ENCODE assay signal across 24 cellular contexts in genomic region chr11:4167758-4168157, GRCh38.
"Had no signal": no experiment of that assay in that cellular context is flagged by ENCODE, and none has a peak within 500 bp of the region (broad histone marks: within the 10 kb centered on the region; RNA-seq: fewer than 3 reads in every experiment).

No MANE protein-coding gene starts in this region.

- H3K27me3 Mint-ChIP-seq: activated CD4-positive, alpha-beta memory T cell treated with anti-CD3 and anti-CD28 coated beads for 36 hours had no signal

- H3K36me3 ChIP-seq: brain microvascular endothelial cell, cardiac muscle cell had no signal

- H3K4me1 Mint-ChIP-seq: activated CD4-positive, alpha-beta T cell treated with anti-CD3 and anti-CD28 coated beads, Interleukin-2, amount 10 ng/mL, durations not matched to agents 7 days and 5 days; WTC11 had no signal

- H3K36me3 Mint-ChIP-seq: activated CD4-positive, alpha-beta memory T cell treated with anti-CD3 and anti-CD28 coated beads for 36 hours had no signal

- H3K4me3 Mint-ChIP-seq: activated CD4-positive, alpha-beta memory T cell treated with anti-CD3 and anti-CD28 coated beads for 36 hours; activated CD4-positive, alpha-beta T cell treated with anti-CD3 and anti-CD28 coated beads, Interleukin-2, amount 10 ng/mL, durations not matched to agents 7 days and 5 days; activated T-cell treated with anti-CD3 and anti-CD28 coated beads, Interleukin-2, amount 50 U/mL, for 72 hours; T-helper 1 cell treated with Interleukin-12 subunit alpha and Interleukin-12 subunit beta and Interleukin-4 antibody, amounts not matched to agents 30 μg/mL and 1 μg/mL, for 36 hours; WTC11 had no signal

- DNase-seq: activated CD4-positive, alpha-beta memory T cell treated with anti-CD3 and anti-CD28 coated beads for 36 hours; activated CD4-positive, alpha-beta T cell treated with anti-CD3 and anti-CD28 coated beads, Interleukin-2, amount 10 ng/mL, durations not matched to agents 7 days and 5 days; activated CD4-positive, CD25-positive, alpha-beta regulatory T cell treated with anti-CD3 and anti-CD28 coated beads, Interleukin-2, amount 50 U/mL, for 72 hours; activated CD8-positive, alpha-beta memory T cell treated with anti-CD3 and anti-CD28 coated beads, Interleukin-2, amount 50 U/mL, for 4 hours; activated naive CD4-positive, alpha-beta T cell treated with anti-CD3 and anti-CD28 coated beads, Interleukin-2, amount 50 U/mL, for 16 hours; activated T-cell treated with anti-CD3 and anti-CD28 coated beads, Interleukin-2, amount 50 U/mL, for 72 hours; amygdala; brain microvascular endothelial cell; Karpas-422; MM.1S; NCI-H1105; NCI-H1436; NCI-H1694 treated with DMSO at 0.1 percent for 48 hours; NCI-H2029 treated with DMSO at 0.1 percent for 48 hours; NCI-H345; NCI-H510A; NCI-H526 treated with DMSO at 0.1 percent for 48 hours; NCI-H82; SHP77 treated with DMSO at 0.1 percent for 48 hours had no signal

- H3K27me3 ChIP-seq: brain microvascular endothelial cell, cardiac muscle cell had no signal

- H3K9me3 Mint-ChIP-seq: activated CD4-positive, alpha-beta T cell treated with anti-CD3 and anti-CD28 coated beads, Interleukin-2, amount 10 ng/mL, durations not matched to agents 7 days and 5 days; activated T-cell treated with anti-CD3 and anti-CD28 coated beads, Interleukin-2, amount 50 U/mL, for 72 hours; activated T-helper 2 cell treated with anti-CD3 and anti-CD28 coated beads, Interferon-gamma antibody, Interleukin-2, Interleukin-4, amounts not matched to agents 10 μg/mL and 5 μg/mL and 100 μg/mL, durations not matched to agents 14 hours and 24 hours and 36 hours; T-helper 1 cell treated with Interleukin-12 subunit alpha and Interleukin-12 subunit beta and Interleukin-4 antibody, amounts not matched to agents 30 μg/mL and 1 μg/mL, for 36 hours had no signal

- H3K27ac ChIP-seq: brain microvascular endothelial cell, cardiac muscle cell had no signal

- H3K27ac Mint-ChIP-seq: activated CD4-positive, alpha-beta memory T cell treated with anti-CD3 and anti-CD28 coated beads for 36 hours; activated CD4-positive, alpha-beta T cell treated with anti-CD3 and anti-CD28 coated beads, Interleukin-2, amount 10 ng/mL, durations not matched to agents 7 days and 5 days; activated T-cell treated with anti-CD3 and anti-CD28 coated beads, Interleukin-2, amount 50 U/mL, for 72 hours; activated T-helper 2 cell treated with anti-CD3 and anti-CD28 coated beads, Interferon-gamma antibody, Interleukin-2, Interleukin-4, amounts not matched to agents 10 μg/mL and 5 μg/mL and 100 μg/mL, durations not matched to agents 14 hours and 24 hours and 36 hours; T-helper 1 cell treated with Interleukin-12 subunit alpha and Interleukin-12 subunit beta and Interleukin-4 antibody, amounts not matched to agents 30 μg/mL and 1 μg/mL, for 36 hours; WTC11 had no signal

- H3K4me3 ChIP-seq: cardiac muscle cell, K562 had no signal

- ATAC-seq: activated T-cell treated with anti-CD3 and anti-CD28 coated beads, Interleukin-2, amount 50 U/mL, for 72 hours; K562; WTC11 had no signal
